In the genomic region with DNA sequence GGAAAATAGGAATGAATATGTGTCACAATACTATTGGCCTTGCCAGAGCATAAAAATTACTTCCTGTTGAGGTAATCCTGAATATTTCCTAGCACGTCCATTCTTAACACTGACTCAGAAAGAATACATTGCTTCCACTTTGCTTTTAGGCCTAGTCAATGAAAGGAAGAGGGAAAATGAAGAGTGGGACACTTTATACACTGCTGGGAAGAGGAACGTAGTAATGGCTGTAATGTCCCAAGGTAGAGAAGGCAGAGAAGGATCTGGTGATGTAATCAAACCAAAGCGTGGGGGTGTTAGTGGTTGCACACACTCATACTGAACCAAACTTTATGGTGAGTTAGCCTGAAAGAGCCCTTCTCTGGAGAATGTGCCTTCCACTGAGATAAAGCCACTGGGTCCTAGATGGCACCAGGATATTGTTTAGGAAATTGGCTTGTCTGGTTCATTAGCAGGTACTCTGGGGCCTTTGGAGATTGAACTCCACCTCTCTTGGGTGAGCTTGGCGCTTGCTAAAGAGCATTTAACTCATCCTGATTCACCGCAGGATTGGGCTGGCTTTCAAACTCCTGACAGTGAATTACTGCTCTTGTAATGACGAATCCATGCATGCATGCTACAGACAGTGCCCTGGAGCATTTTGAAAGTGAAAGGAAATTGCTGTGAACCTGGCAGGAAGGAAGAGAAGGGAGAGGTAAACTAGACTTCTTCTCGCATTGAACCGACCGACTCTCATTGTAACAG, we compare ENCODE assay signal across 8 cellular contexts.
A peak's percentile ranks its signal among the peaks of the same experiment; 100 is the strongest.
DNase-seq lines count a peak whose midpoint lies in the region; FAIRE-seq and TF ChIP-seq lines count a peak whose summit lies in the region.

No MANE protein-coding gene starts in this region.

- H3K36me3 Mint-ChIP-seq in activated T-helper 2 cell treated with anti-CD3 and anti-CD28 coated beads, Interferon-gamma antibody, Interleukin-2, Interleukin-4, amounts not matched to agents 10 μg/mL and 5 μg/mL and 100 μg/mL, durations not matched to agents 14 hours and 24 hours and 36 hours (ENCODE audit: low read depth), result no peaks in the 10 kb centered on the region

- in situ Hi-C loops in Caki2 (cut with HindIII; ENCODE audit: low pct_unique_long_range_greater_than_20kb, low sequenced_read_pairs), result no loop called here

- H3K9me3 Mint-ChIP-seq in activated T-helper 2 cell treated with anti-CD3 and anti-CD28 coated beads, Interferon-gamma antibody, Interleukin-2, Interleukin-4, amounts not matched to agents 10 μg/mL and 5 μg/mL and 100 μg/mL, durations not matched to agents 14 hours and 24 hours and 36 hours, result no peaks in the 10 kb centered on the region

- peak overlapping the region; percentile 35 for H3K4me3 Mint-ChIP-seq in activated T-helper 2 cell treated with anti-CD3 and anti-CD28 coated beads, Interferon-gamma antibody, Interleukin-2, Interleukin-4, amounts not matched to agents 10 μg/mL and 5 μg/mL and 100 μg/mL, durations not matched to agents 14 hours and 24 hours and 36 hours (ENCODE audit: low read depth)

- H3K4me1 Mint-ChIP-seq in activated T-helper 2 cell treated with anti-CD3 and anti-CD28 coated beads, Interferon-gamma antibody, Interleukin-2, Interleukin-4, amounts not matched to agents 10 μg/mL and 5 μg/mL and 100 μg/mL, durations not matched to agents 14 hours and 24 hours and 36 hours (ENCODE audit: low read depth), result peaks cover 48% of the 10 kb centered on the region

- no peak for TF ChIP-seq POLR2A in uterus (IDR thresholded peaks at IDR 0.05)

- TF ChIP-seq CTCF in kidney epithelial cell (IDR thresholded peaks at IDR 0.05; ENCODE audit: insufficient read depth, low read length, poor library complexity, severe bottlenecking), result no peak
- TF ChIP-seq CTCF in uterus (IDR thresholded peaks at IDR 0.05), result no peak

- intact Hi-C loops in activated T-helper 2 cell treated with anti-CD3 and anti-CD28 coated beads, Interferon-gamma antibody, Interleukin-2, Interleukin-4, amounts not matched to agents 10 μg/mL and 5 μg/mL and 100 μg/mL, durations not matched to agents 14 hours and 24 hours and 36 hours (cut with micrococcal nuclease), result loop anchor here (1.0 to 10.0 kb wide), 6 partner anchors 141 to 1099 kb away; a partner anchor contains a TSS
- intact Hi-C loops in uterus (cut with DNase I; ENCODE audit: low total_unique reads), result no loop called here

- no peaks in the 10 kb centered on the region for H3K9me3 ChIP-seq in uterus

- peaks cover 23% of the 10 kb centered on the region for H3K27me3 Mint-ChIP-seq in activated T-helper 2 cell treated with anti-CD3 and anti-CD28 coated beads, Interferon-gamma antibody, Interleukin-2, Interleukin-4, amounts not matched to agents 10 μg/mL and 5 μg/mL and 100 μg/mL, durations not matched to agents 14 hours and 24 hours and 36 hours (ENCODE audit: low read depth)

- peaks cover 0 to 4% of the 10 kb centered on the region in 2 donors for H3K4me1 ChIP-seq in uterus

- peak overlapping the region; percentile 25 for H3K27ac Mint-ChIP-seq in activated T-helper 2 cell treated with anti-CD3 and anti-CD28 coated beads, Interferon-gamma antibody, Interleukin-2, Interleukin-4, amounts not matched to agents 10 μg/mL and 5 μg/mL and 100 μg/mL, durations not matched to agents 14 hours and 24 hours and 36 hours

- H3K36me3 ChIP-seq in kidney epithelial cell (ENCODE audit: control insufficient read depth, insufficient read depth, low read length), result no peaks in the 10 kb centered on the region
- H3K36me3 ChIP-seq in uterus, result no peaks in the 10 kb centered on the region

- peak overlapping the region in 1 of 2 donors; percentile 15 for H3K27ac ChIP-seq in uterus

- no peaks in the 10 kb centered on the region for H3K27me3 ChIP-seq in kidney epithelial cell (ENCODE audit: control insufficient read depth, insufficient read depth, low read length)
- no peaks in the 10 kb centered on the region for H3K27me3 ChIP-seq in uterus

- DNase-seq in Caki2 (ENCODE audit: low read depth) (peak; percentile 83), GM19239 (ENCODE audit: insufficient read length, low spot score) (no peak), HPDE6-E6E7 (ENCODE audit: extremely low spot score) (peak; percentile 51), kidney epithelial cell (ENCODE audit: low read depth) (peak; percentile 94), uterus (peak; percentile 44 to 46), occipital lobe (lab: John Stamatoyannopoulos, UW) (no peak), HuH-7 (ENCODE audit: low spot score) (no peak)
- DNase-seq in activated T-helper 2 cell treated with anti-CD3 and anti-CD28 coated beads, Interferon-gamma antibody, Interleukin-2, Interleukin-4, amounts not matched to agents 10 μg/mL and 5 μg/mL and 100 μg/mL, durations not matched to agents 14 hours and 24 hours and 36 hours (ENCODE audit: low spot score), result peak; percentile 12

- H3K4me3 ChIP-seq in kidney epithelial cell (ENCODE audit: low read depth, low read length) (no peak overlapping the region), uterus (no peak overlapping the region)

- FAIRE-seq in GM19239 (lab: Jason Lieb, UNC), result peak; percentile 55

Comparison
In these comparisons a context has a peak if more than half of its experiments do, and no peak if none do; other contexts are left out.
1. DNase-seq: peak in Caki2 (single experiment), HPDE6-E6E7 (single experiment), activated T-helper 2 cell treated with anti-CD3 and anti-CD28 coated beads, Interferon-gamma antibody, Interleukin-2, Interleukin-4, amounts not matched to agents 10 μg/mL and 5 μg/mL and 100 μg/mL, durations not matched to agents 14 hours and 24 hours and 36 hours (single experiment), kidney epithelial cell (single experiment) and uterus (2 of 2); none in GM19239 (single experiment), occipital lobe (single experiment) and HuH-7 (single experiment).